Comparison of ENCODE assay signal across 13 cellular contexts in genomic region chr6:150273457-150274309, GRCh38.
A peak's percentile ranks its signal among the peaks of the same experiment; 100 is the strongest.
DNase-seq lines count a peak whose midpoint lies in the region; ATAC-seq, FAIRE-seq and TF ChIP-seq lines count a peak whose summit lies in the region.
"Had no signal": no experiment of that assay in that cellular context is flagged by ENCODE, and none has a peak within 500 bp of the region (broad histone marks: within the 10 kb centered on the region; RNA-seq: fewer than 3 reads in every experiment).

No MANE protein-coding gene starts in this region.

- FAIRE-seq in RCC 7860 (lab: Jason Lieb, UNC): no peak
- FAIRE-seq: pancreas had no signal

- in situ Hi-C loops in G401 (cut with HindIII; ENCODE audit: low sequenced_read_pairs): no loop called here

- no peak for ATAC-seq in GM21528 (IDR thresholded peaks at IDR 0.05; ENCODE audit: low FRiP score, unreplicated experiment)
- ATAC-seq: pancreas, WTC11 had no signal

- no peaks in the 10 kb centered on the region for H3K4me1 Mint-ChIP-seq in activated CD4-positive, alpha-beta memory T cell treated with anti-CD3 and anti-CD28 coated beads, Interleukin-2, amount 10 ng/mL, durations not matched to agents 7 days and 5 days

- DNase-seq in G401 (ENCODE audit: low spot score) (peak; percentile 87), HEK293T (ENCODE audit: extremely low spot score) (no peak), RCC 7860 (ENCODE audit: low spot score) (peak; percentile 10), left kidney (ENCODE audit: low read depth, low spot score) (peak; percentile 89), activated gamma-delta T cell treated with Interleukin-2 at 50 U/mL for 16 hours (no peak)
- DNase-seq in activated CD4-positive, alpha-beta memory T cell treated with anti-CD3 and anti-CD28 coated beads, Interleukin-2, amount 10 ng/mL, durations not matched to agents 7 days and 5 days: no peak
- DNase-seq in activated CD4-positive, alpha-beta T cell treated with anti-CD3 and anti-CD28 coated beads, Interleukin-2, amount 50 U/mL, for 48 hours: no peak
- DNase-seq: activated T-cell treated with anti-CD3 and anti-CD28 coated beads, Interleukin-2, amount 50 U/mL, for 48 hours; brain microvascular endothelial cell; pancreas had no signal

- no peaks in the 10 kb centered on the region for H3K9me3 Mint-ChIP-seq in activated CD4-positive, alpha-beta memory T cell treated with anti-CD3 and anti-CD28 coated beads, Interleukin-2, amount 10 ng/mL, durations not matched to agents 7 days and 5 days

- POLR2A ChIA-PET in HEK293T (lab: Yijun Ruan, JAX): no interaction called here
- POLR2A ChIA-PET in activated CD4-positive, alpha-beta memory T cell treated with anti-CD3 and anti-CD28 coated beads, Interleukin-2, amount 10 ng/mL, durations not matched to agents 7 days and 5 days (lab: Charles Lee): no interaction called here

- no peaks in the 10 kb centered on the region for H3K36me3 Mint-ChIP-seq in activated CD4-positive, alpha-beta memory T cell treated with anti-CD3 and anti-CD28 coated beads, Interleukin-2, amount 10 ng/mL, durations not matched to agents 7 days and 5 days (ENCODE audit: low read depth)

- H3K27me3 Mint-ChIP-seq in activated CD4-positive, alpha-beta memory T cell treated with anti-CD3 and anti-CD28 coated beads, Interleukin-2, amount 10 ng/mL, durations not matched to agents 7 days and 5 days: peaks cover 2% of the 10 kb centered on the region

- CTCF ChIA-PET in HEK293T (lab: Yijun Ruan, JAX): no interaction called here
- CTCF ChIA-PET in activated CD4-positive, alpha-beta memory T cell treated with anti-CD3 and anti-CD28 coated beads, Interleukin-2, amount 10 ng/mL, durations not matched to agents 7 days and 5 days (lab: Charles Lee): no interaction called here

- H3K4me3 Mint-ChIP-seq in activated CD4-positive, alpha-beta memory T cell treated with anti-CD3 and anti-CD28 coated beads, Interleukin-2, amount 10 ng/mL, durations not matched to agents 7 days and 5 days: no peak overlapping the region
- H3K4me3 Mint-ChIP-seq: B cell, WTC11 had no signal

- no peak overlapping the region for H3K27ac Mint-ChIP-seq in activated CD4-positive, alpha-beta memory T cell treated with anti-CD3 and anti-CD28 coated beads, Interleukin-2, amount 10 ng/mL, durations not matched to agents 7 days and 5 days
- H3K27ac Mint-ChIP-seq: B cell, WTC11 had no signal

TF ChIP-seq in HEK293T, 16 proteins besides CTCF, POLR2A, EP300 and RAD21:
- TF ChIP-seq ELF4 (IDR thresholded peaks at IDR 0.05): no peak
- no peak for TF ChIP-seq ZNF384 (IDR thresholded peaks at IDR 0.05)
- TF ChIP-seq PKNOX1 (IDR thresholded peaks at IDR 0.05): peak; percentile 24; the same call in 1 of the 2 replicates
TF ChIP-seq in HEK293T: peak in this region for 1.

Comparison
In these comparisons a context has a peak if more than half of its experiments do, and no peak if none do; other contexts are left out.
1. DNase-seq: peak in G401 (single experiment), RCC 7860 (single experiment) and left kidney (single experiment); none in HEK293T (single experiment), activated gamma-delta T cell treated with Interleukin-2 at 50 U/mL for 16 hours (single experiment), activated CD4-positive, alpha-beta memory T cell treated with anti-CD3 and anti-CD28 coated beads, Interleukin-2, amount 10 ng/mL, durations not matched to agents 7 days and 5 days (single experiment) and activated CD4-positive, alpha-beta T cell treated with anti-CD3 and anti-CD28 coated beads, Interleukin-2, amount 50 U/mL, for 48 hours (0 of 2).